32 cellular contexts compared by ENCODE assay signal in genomic region chr11:114213622-114214021, GRCh38.
"Had no signal": no experiment of that assay in that cellular context is flagged by ENCODE, and none has a peak within 500 bp of the region (broad histone marks: within the 10 kb centered on the region; RNA-seq: fewer than 3 reads in every experiment).

No MANE protein-coding gene starts in this region.

- H3K9me3 Mint-ChIP-seq: activated B cell treated with CpG ODN at 0.5 μM for 24 hours; activated CD4-positive, alpha-beta memory T cell treated with anti-CD3 and anti-CD28 coated beads, Interleukin-2, amount 10 ng/mL, durations not matched to agents 7 days and 5 days; activated naive CD4-positive, alpha-beta T cell treated with anti-CD3 and anti-CD28 coated beads, Interleukin-2, amount 10 ng/mL, durations not matched to agents 7 days and 5 days; activated naive CD8-positive, alpha-beta T cell treated with anti-CD3 and anti-CD28 coated beads, Interleukin-2, amount 50 U/mL, for 24 hours; brain; T-cell had no signal

- H3K4me3 Mint-ChIP-seq: activated B cell treated with CpG ODN at 0.5 μM for 24 hours; activated CD4-positive, alpha-beta memory T cell treated with anti-CD3 and anti-CD28 coated beads, Interleukin-2, amount 10 ng/mL, durations not matched to agents 7 days and 5 days; activated CD8-positive, alpha-beta memory T cell treated with anti-CD3 and anti-CD28 coated beads, Interleukin-2, amount 10 ng/mL, durations not matched to agents 7 days and 5 days; activated naive CD4-positive, alpha-beta T cell treated with anti-CD3 and anti-CD28 coated beads, Interleukin-2, amount 10 ng/mL, durations not matched to agents 7 days and 5 days; activated naive CD8-positive, alpha-beta T cell; activated naive CD8-positive, alpha-beta T cell treated with anti-CD3 and anti-CD28 coated beads, Interleukin-2, amount 50 U/mL, for 24 hours; brain; T-cell had no signal

- H3K27me3 Mint-ChIP-seq: activated B cell treated with CpG ODN at 0.5 μM for 24 hours; activated CD8-positive, alpha-beta memory T cell treated with anti-CD3 and anti-CD28 coated beads, Interleukin-2, amount 10 ng/mL, durations not matched to agents 7 days and 5 days; activated naive CD8-positive, alpha-beta T cell; activated naive CD8-positive, alpha-beta T cell treated with anti-CD3 and anti-CD28 coated beads, Interleukin-2, amount 50 U/mL, for 24 hours; T-cell had no signal

- H3K27ac ChIP-seq: PC-9, VCaP had no signal

- H3K4me3 ChIP-seq: PC-9 had no signal

- H3K27ac Mint-ChIP-seq: activated B cell treated with CpG ODN at 0.5 μM for 24 hours; activated CD4-positive, alpha-beta memory T cell treated with anti-CD3 and anti-CD28 coated beads, Interleukin-2, amount 10 ng/mL, durations not matched to agents 7 days and 5 days; activated CD8-positive, alpha-beta memory T cell treated with anti-CD3 and anti-CD28 coated beads, Interleukin-2, amount 10 ng/mL, durations not matched to agents 7 days and 5 days; activated naive CD4-positive, alpha-beta T cell treated with anti-CD3 and anti-CD28 coated beads, Interleukin-2, amount 10 ng/mL, durations not matched to agents 7 days and 5 days; activated naive CD8-positive, alpha-beta T cell; activated naive CD8-positive, alpha-beta T cell treated with anti-CD3 and anti-CD28 coated beads, Interleukin-2, amount 50 U/mL, for 24 hours; T-cell had no signal

- DNase-seq: activated B cell treated with CpG ODN at 0.5 μM for 24 hours; activated CD4-positive, alpha-beta memory T cell treated with anti-CD3 and anti-CD28 coated beads, Interleukin-2, amount 10 ng/mL, durations not matched to agents 7 days and 5 days; activated CD4-positive, alpha-beta T cell treated with anti-CD3 and anti-CD28 coated beads for 4 hours; activated CD4-positive, CD25-positive, alpha-beta regulatory T cell treated with anti-CD3 and anti-CD28 coated beads, Interleukin-2, amount 50 U/mL, for 72 hours; activated CD8-positive, alpha-beta memory T cell treated with anti-CD3 and anti-CD28 coated beads for 24 hours; activated CD8-positive, alpha-beta memory T cell treated with anti-CD3 and anti-CD28 coated beads, Interleukin-2, amount 10 ng/mL, durations not matched to agents 7 days and 5 days; activated CD8-positive, alpha-beta memory T cell treated with anti-CD3 and anti-CD28 coated beads, Interleukin-2, amount 50 U/mL, for 48 hours; activated effector memory CD4-positive, alpha-beta T cell treated with Interleukin-2 at 50 U/mL for 16 hours; activated naive CD4-positive, alpha-beta T cell treated with anti-CD3 and anti-CD28 coated beads, Interleukin-2, amount 10 ng/mL, durations not matched to agents 7 days and 5 days; activated naive CD8-positive, alpha-beta T cell treated with anti-CD3 and anti-CD28 coated beads, Interleukin-2, amount 50 U/mL, for 24 hours; activated T-cell treated with anti-CD3 and anti-CD28 coated beads, Interleukin-2, amount 50 U/mL, for 48 hours; anterior cingulate cortex; Karpas-422; KBM-7; NCI-H1105; NCI-H1417 treated with DMSO at 0.1 percent for 48 hours; NCI-H1930; NCI-H2081 treated with DMSO at 0.1 percent for 48 hours; NCI-H226; NCI-H446 treated with DMSO at 0.1 percent for 48 hours; NCI-H524; NCI-H69; NCI-H82; NK-92 treated with Interleukin-12 subunit alpha and Interleukin-12 subunit beta, amount 100 ng/mL, for 24 hours; PC-9; SIG-M5; T-cell; T-helper 2 cell; T-helper 9 cell had no signal

- H3K36me3 Mint-ChIP-seq: activated naive CD4-positive, alpha-beta T cell treated with anti-CD3 and anti-CD28 coated beads, Interleukin-2, amount 10 ng/mL, durations not matched to agents 7 days and 5 days; activated naive CD8-positive, alpha-beta T cell; brain; T-cell had no signal
